Comparison of ENCODE assay signal across 11 cellular contexts in the genomic region with DNA sequence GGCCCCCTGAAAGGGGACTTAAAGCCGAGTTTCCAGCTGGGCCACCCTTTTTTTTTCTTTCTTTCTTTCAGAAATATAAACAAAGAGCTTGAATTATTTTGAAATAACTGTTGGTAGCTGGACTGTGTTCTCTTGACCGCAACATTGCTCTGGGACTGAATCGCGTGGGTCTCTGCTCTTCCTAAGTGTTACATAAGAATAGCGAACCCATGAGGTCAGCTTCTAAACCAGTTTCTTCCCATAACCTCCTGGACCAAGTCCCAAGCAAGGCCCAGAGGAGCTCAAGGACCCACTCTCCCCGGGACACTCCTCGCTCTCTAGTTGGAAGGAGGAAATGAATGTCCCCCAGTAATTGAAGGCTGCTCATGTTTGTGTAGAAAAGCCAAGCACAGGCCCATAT.
A peak's percentile ranks its signal among the peaks of the same experiment; 100 is the strongest.
DNase-seq lines count a peak whose midpoint lies in the region; ATAC-seq and TF ChIP-seq lines count a peak whose summit lies in the region.
"Had no signal": no experiment of that assay in that cellular context is flagged by ENCODE, and none has a peak within 500 bp of the region (broad histone marks: within the 10 kb centered on the region; RNA-seq: fewer than 3 reads in every experiment).

No MANE protein-coding gene starts in this region.

- ATAC-seq in upper lobe of right lung (peak; percentile 95), HG02642 (IDR thresholded peaks at IDR 0.05; ENCODE audit: poor library complexity, unreplicated experiment) (no peak), HG03354 (IDR thresholded peaks at IDR 0.05; ENCODE audit: poor library complexity, severe bottlenecking, unreplicated experiment) (no peak), HG03045 (IDR thresholded peaks at IDR 0.05; ENCODE audit: unreplicated experiment) (no peak)

- TF ChIP-seq CTCF in upper lobe of right lung (IDR thresholded peaks at IDR 0.05): no peak

- H3K27ac ChIP-seq in upper lobe of right lung: peak overlapping the region; percentile 90

- H3K4me1 ChIP-seq in upper lobe of right lung: peaks cover 14% of the 10 kb centered on the region

- no peaks in the 10 kb centered on the region for H3K9me3 ChIP-seq in upper lobe of right lung

- H3K27me3 ChIP-seq in upper lobe of right lung: peaks cover 5% of the 10 kb centered on the region

- peak overlapping the region; percentile 24 for H3K4me3 ChIP-seq in upper lobe of right lung

- intact Hi-C loops in upper lobe of right lung (cut with DNase I): no loop called here

- peak; percentile 88 for DNase-seq in amniotic epithelial cell (ENCODE audit: low read depth)
- peak; percentile 94 for DNase-seq in fibroblast of peridontal ligament (ENCODE audit: extremely low read depth)
- peak; percentile 50 for DNase-seq in mucosa of gallbladder (ENCODE audit: low spot score)
- DNase-seq in upper lobe of right lung: peak; percentile 71
- DNase-seq in NOMO-1 treated with DMSO at 0.1 percent for 48 hours (lab: John Stamatoyannopoulos, UW; ENCODE audit: unreplicated experiment): no peak
- DNase-seq: activated B cell treated with CpG ODN at 0.5 μM for 24 hours, DMS53, immature natural killer cell had no signal

- no peaks in the 10 kb centered on the region for H3K36me3 ChIP-seq in upper lobe of right lung
